Comparison of ENCODE assay signal across 34 cellular contexts in genomic region chr2:131404794-131405193, GRCh38. TPM values are rescaled to one million over a fixed set of nuclear protein-coding genes. Genes with fewer than 3 reads are reported as not detected.
"Had no signal": no experiment of that assay in that cellular context is flagged by ENCODE, and none has a peak within 500 bp of the region (broad histone marks: within the 10 kb centered on the region; RNA-seq: fewer than 3 reads in every experiment).

No MANE protein-coding gene starts in this region.

- H3K4me2 ChIP-seq: smooth muscle cell had no signal

- H3K4me1 Mint-ChIP-seq: endodermal cell, mesothelial cell of epicardium, naive B cell had no signal

- H3K36me3 Mint-ChIP-seq: mesothelial cell of epicardium; naive B cell; natural killer cell treated with Interleukin-12 subunit alpha and Interleukin-12 subunit beta and Interleukin-15 and Interleukin-18, amount 100 ng/mL, for 72 hours had no signal

- H3K9me3 ChIP-seq: gastrocnemius medialis, left lung, mucosa of descending colon, right lobe of liver, suprapubic skin, transverse colon, upper lobe of right lung, vagina had no signal

- H3K4me3 ChIP-seq: gastrocnemius medialis, left lung, mucosa of descending colon, right lobe of liver, smooth muscle cell, suprapubic skin, transverse colon, upper lobe of right lung, vagina had no signal

- H3K79me2 ChIP-seq: parathyroid adenoma had no signal

- H3K27me3 ChIP-seq: right lobe of liver, vagina had no signal

- H3K4me3 Mint-ChIP-seq: dendritic cell treated with granulocyte-macrophage colony-stimulating factor and Interleukin-4, amounts not matched to agents 40 ng/mL and 50 ng/mL, for 4 days; endodermal cell; mesothelial cell of epicardium; naive B cell; natural killer cell treated with Interleukin-12 subunit alpha and Interleukin-12 subunit beta and Interleukin-15 and Interleukin-18, amount 100 ng/mL, for 72 hours; neural crest cell had no signal

- H3K9ac ChIP-seq: parathyroid adenoma had no signal

- H3K36me3 ChIP-seq: left lung, right lobe of liver, suprapubic skin, transverse colon, upper lobe of right lung, vagina had no signal

- ATAC-seq: esophagus mucosa; gastrocnemius medialis; left cardiac atrium; left lung; mucosa of descending colon; natural killer cell treated with Interleukin-12 subunit alpha and Interleukin-12 subunit beta and Interleukin-15 and Interleukin-18, amount 100 ng/mL, for 72 hours; right lobe of liver; stimulated activated naive CD8-positive, alpha-beta T cell treated with anti-CD3 and anti-CD28 coated beads, Interleukin-15, amount 100 ng/mL, for 72 hours; upper lobe of right lung had no signal

- H3K27ac Mint-ChIP-seq: dendritic cell treated with granulocyte-macrophage colony-stimulating factor and Interleukin-4, amounts not matched to agents 40 ng/mL and 50 ng/mL, for 4 days; endodermal cell; mesothelial cell of epicardium; naive B cell; natural killer cell treated with Interleukin-12 subunit alpha and Interleukin-12 subunit beta and Interleukin-15 and Interleukin-18, amount 100 ng/mL, for 72 hours; progenitor cell of endocrine pancreas; stimulated activated naive CD8-positive, alpha-beta T cell treated with anti-CD3 and anti-CD28 coated beads, Interleukin-15, amount 100 ng/mL, for 72 hours had no signal

- H2AFZ ChIP-seq: parathyroid adenoma had no signal

- DNase-seq: effector CD8-positive, alpha-beta T cell; endodermal cell; foreskin fibroblast; gastrocnemius medialis; head of caudate nucleus; left cardiac atrium; left lung; mesenchymal stem cell; mucosa of descending colon; naive B cell; right lobe of liver; stimulated activated CD4-positive, alpha-beta T cell treated with anti-CD3 and anti-CD28 coated beads, Interleukin-12 subunit alpha, Interleukin-12 subunit beta, amount 100 ng/mL, for 4 hours; stimulated activated CD4-positive, alpha-beta T cell treated with anti-CD3 and anti-CD28 coated beads, Interleukin-1b, Interleukin-23, amount 100 ng/mL, for 48 hours; stimulated activated CD4-positive, alpha-beta T cell treated with anti-CD3 and anti-CD28 coated beads, Interleukin-4, amount 100 ng/mL, for 1 hour; stimulated activated CD8-positive, alpha-beta memory T cell treated with anti-CD3 and anti-CD28 coated beads, Interleukin-4, amount 100 ng/mL, for 48 hours; stimulated activated naive CD4-positive, alpha-beta T cell; stimulated activated naive CD8-positive, alpha-beta T cell treated with anti-CD3 and anti-CD28 coated beads, Interleukin-15, amount 100 ng/mL, for 72 hours; transverse colon; upper lobe of right lung had no signal

- H3K27ac ChIP-seq: epithelial cell of prostate, gastrocnemius medialis, left lung, parathyroid adenoma, right lobe of liver, suprapubic skin, transverse colon, upper lobe of right lung, vagina had no signal

- H3K9me3 Mint-ChIP-seq: dendritic cell treated with granulocyte-macrophage colony-stimulating factor and Interleukin-4, amounts not matched to agents 40 ng/mL and 50 ng/mL, for 4 days; endodermal cell; mesothelial cell of epicardium; naive B cell; natural killer cell treated with Interleukin-12 subunit alpha and Interleukin-12 subunit beta and Interleukin-15 and Interleukin-18, amount 100 ng/mL, for 72 hours; neural crest cell; stimulated activated naive CD8-positive, alpha-beta T cell treated with anti-CD3 and anti-CD28 coated beads, Interleukin-15, amount 100 ng/mL, for 72 hours had no signal

- H3K4me1 ChIP-seq: gastrocnemius medialis, left lung, parathyroid adenoma, right lobe of liver, suprapubic skin, transverse colon, upper lobe of right lung, vagina had no signal

RNA-seq across cellular contexts. Expression of gene RAB6D, which starts 40.8 kb away (rescaled TPM):
- total RNA-seq: esophagus mucosa; gastrocnemius medialis; glomerular endothelial cell; left lung; lower leg skin; lung microvascular endothelial cell; mesothelial cell of epicardium; natural killer cell treated with Interleukin-12 subunit alpha and Interleukin-12 subunit beta and Interleukin-15 and Interleukin-18, amount 100 ng/mL, for 72 hours; osteoblast; smooth muscle cell; upper lobe of right lung; vagina had no signal
